ENCODE assay signal across 11 cellular contexts in genomic region chr4:151798678-151799416, GRCh38. TPM values are rescaled to one million over a fixed set of nuclear protein-coding genes. Genes with fewer than 3 reads are reported as not detected.
DNase-seq lines count a peak whose midpoint lies in the region; ATAC-seq and TF ChIP-seq lines count a peak whose summit lies in the region.
"Had no signal": no experiment of that assay in that cellular context is flagged by ENCODE, and none has a peak within 500 bp of the region (broad histone marks: within the 10 kb centered on the region; RNA-seq: fewer than 3 reads in every experiment).

No MANE protein-coding gene starts in this region.

- H3K9me3 ChIP-seq in breast epithelium: no peaks in the 10 kb centered on the region

- H3K4me1 ChIP-seq in breast epithelium: no peaks in the 10 kb centered on the region

- H3K4me3 ChIP-seq in GM06990 (replicated peaks; ENCODE audit: low read depth, low read length) (no peak overlapping the region), breast epithelium (no peak overlapping the region)

- H3K27ac ChIP-seq in breast epithelium: no peak overlapping the region

- TF ChIP-seq POLR2A in breast epithelium (IDR thresholded peaks at IDR 0.05) (no peak), erythroblast (IDR thresholded peaks at IDR 0.05; ENCODE audit: low read length) (no peak)

- DNase-seq in GM06990 (ENCODE audit: extremely low read depth, insufficient read length): peak; percentile 49
- DNase-seq in RPMI7951 (ENCODE audit: low read depth): peak; percentile 75
- no peak for DNase-seq in breast epithelium (ENCODE audit: low spot score in 2 of 2)
- DNase-seq in NK-92 treated with Interleukin-12 subunit alpha and Interleukin-12 subunit beta, amount 100 ng/mL, for 24 hours (lab: John Stamatoyannopoulos, UW): no peak
- no peak for DNase-seq in DMS114 treated with DMSO at 0.1 percent for 48 hours (lab: John Stamatoyannopoulos, UW; ENCODE audit: unreplicated experiment)
- DNase-seq in erythroblast (lab: John Stamatoyannopoulos, UW): no peak
- DNase-seq: activated T-cell treated with anti-CD3 and anti-CD28 coated beads, Interleukin-2, amount 50 U/mL, for 72 hours; GOT3; NCI-H2107 had no signal

- no peaks in the 10 kb centered on the region for H3K27me3 ChIP-seq in GM06990 (replicated peaks; ENCODE audit: control insufficient read depth, insufficient read depth, low read length)
- H3K27me3 ChIP-seq in breast epithelium: no peaks in the 10 kb centered on the region

- intact Hi-C loops in breast epithelium (cut with DNase I; ENCODE audit: low total_unique reads): no loop called here

- TF ChIP-seq CTCF in GM06990 (IDR thresholded peaks at IDR 0.05; ENCODE audit: insufficient read depth, low read length, poor library complexity, severe bottlenecking) (no peak), breast epithelium (IDR thresholded peaks at IDR 0.05) (no peak)

- no peaks in the 10 kb centered on the region for H3K36me3 ChIP-seq in GM06990 (ENCODE audit: control insufficient read depth, insufficient read depth, low read length)
- no peaks in the 10 kb centered on the region for H3K36me3 ChIP-seq in breast epithelium

- ATAC-seq in GM19351 (IDR thresholded peaks at IDR 0.05; ENCODE audit: unreplicated experiment): peak; percentile 87
- ATAC-seq in HG02938 (IDR thresholded peaks at IDR 0.05; ENCODE audit: unreplicated experiment): peak; percentile 83
- ATAC-seq: activated T-cell treated with anti-CD3 and anti-CD28 coated beads, Interleukin-2, amount 50 U/mL, for 72 hours had no signal

RNA-seq across cellular contexts. Expression of gene GATB, which starts 38.0 kb away (rescaled TPM):
- 18.5 and 23.2 TPM in 2 replicates for total RNA-seq in RPMI7951 (2014; rRNA removed; shearing (Covaris generic))
- total RNA-seq in breast epithelium: 10 to 100 TPM; 12.8 to 26.6 (median 20.6) TPM

Comparison
In these comparisons a context has a peak if more than half of its experiments do, and no peak if none do; other contexts are left out.
1. DNase-seq: peak in GM06990 (single experiment) and RPMI7951 (single experiment); none in breast epithelium (0 of 2), NK-92 treated with Interleukin-12 subunit alpha and Interleukin-12 subunit beta, amount 100 ng/mL, for 24 hours (single experiment), DMS114 treated with DMSO at 0.1 percent for 48 hours (single experiment) and erythroblast (0 of 2).